18 cellular contexts compared by ENCODE assay signal in genomic region chr9:115411516-115411915, GRCh38.
"Had no signal": no experiment of that assay in that cellular context is flagged by ENCODE, and none has a peak within 500 bp of the region (broad histone marks: within the 10 kb centered on the region; RNA-seq: fewer than 3 reads in every experiment).

No MANE protein-coding gene starts in this region.

- H3K27ac Mint-ChIP-seq: activated naive CD8-positive, alpha-beta T cell treated with anti-CD3 and anti-CD28 coated beads for 36 hours; stimulated activated naive B cell treated with anti-CD40 and anti-IgM and Interleukin-4, amounts not matched to agents 10 μg/mL and 1 μg/mL and 100 μg/mL, for 72 hours had no signal

- H3K4me3 ChIP-seq: dorsolateral prefrontal cortex, gastroesophageal sphincter, heart right ventricle, left lung, prostate gland, right atrium auricular region, tibial nerve had no signal

- H3K4me1 Mint-ChIP-seq: activated naive CD8-positive, alpha-beta T cell treated with anti-CD3 and anti-CD28 coated beads for 36 hours; neural crest cell had no signal

- H3K4me1 ChIP-seq: gastroesophageal sphincter, left lung, prostate gland, right atrium auricular region had no signal

- H3K27me3 ChIP-seq: dorsolateral prefrontal cortex, gastroesophageal sphincter, heart right ventricle, left lung, right atrium auricular region, tibial nerve had no signal

- H3K9me3 Mint-ChIP-seq: activated naive CD8-positive, alpha-beta T cell treated with anti-CD3 and anti-CD28 coated beads for 36 hours had no signal

- H3K4me3 Mint-ChIP-seq: activated naive CD8-positive, alpha-beta T cell treated with anti-CD3 and anti-CD28 coated beads for 36 hours; brain; neural crest cell; stimulated activated naive B cell treated with anti-CD40 and anti-IgM and Interleukin-4, amounts not matched to agents 10 μg/mL and 1 μg/mL and 100 μg/mL, for 72 hours had no signal

- H3K27ac ChIP-seq: epithelial cell of prostate, gastroesophageal sphincter, left lung, prostate gland, right atrium auricular region had no signal

- H3K9me3 ChIP-seq: gastroesophageal sphincter, left lung, prostate gland, right atrium auricular region, tibial nerve had no signal

- H3K36me3 Mint-ChIP-seq: activated naive CD8-positive, alpha-beta T cell treated with anti-CD3 and anti-CD28 coated beads for 36 hours; brain had no signal

- DNase-seq: activated CD4-positive, alpha-beta T cell treated with anti-CD3 and anti-CD28 coated beads, Interleukin-2, amount 50 U/mL, for 4 hours; activated naive CD8-positive, alpha-beta T cell treated with anti-CD3 and anti-CD28 coated beads for 36 hours; activated T-cell treated with anti-CD3 and anti-CD28 coated beads for 4 hours; dorsolateral prefrontal cortex; heart right ventricle; left lung; mammary epithelial cell; small intestine; stimulated activated naive B cell treated with anti-CD40 and anti-IgM and Interleukin-4, amounts not matched to agents 10 μg/mL and 1 μg/mL and 100 μg/mL, for 72 hours had no signal

- H3K36me3 ChIP-seq: gastroesophageal sphincter, heart right ventricle, left lung, prostate gland, right atrium auricular region, tibial nerve had no signal

- ATAC-seq: gastroesophageal sphincter; left lung; stimulated activated naive B cell treated with anti-CD40 and anti-IgM and Interleukin-4, amounts not matched to agents 10 μg/mL and 1 μg/mL and 100 μg/mL, for 72 hours had no signal

- FAIRE-seq: colon, small intestine, urothelium cell line had no signal
